1 cellular context compared by ENCODE assay signal in genomic region chr17:45430738-45431530, GRCh38.
TF ChIP-seq lines count a peak whose summit lies in the region.

No MANE protein-coding gene starts in this region.

TF ChIP-seq in HepG2, 621 proteins besides CTCF, POLR2A, EP300 and RAD21 (continued from another document and continues in another):
- 0 out of 2 replicates have a peak, but pooled peaks have one; percentile 8 for TF ChIP-seq FOXP4 (CRISPR knock-in tag; IDR thresholded peaks at IDR 0.05)
- TF ChIP-seq ZNF687 (CRISPR knock-in tag; IDR thresholded peaks at IDR 0.05) = peak; percentile 76
- no peak for TF ChIP-seq ZFP36L1 (CRISPR knock-in tag; IDR thresholded peaks at IDR 0.05)
- TF ChIP-seq THAP9 (CRISPR knock-in tag; IDR thresholded peaks at IDR 0.05; ENCODE audit: borderline replicate concordance) = peak; percentile 36; the same call in 1 of the 2 replicates
- no peak for TF ChIP-seq PCBP2 (optimal IDR thresholded peaks at IDR 0.05; ENCODE audit: low read depth, low read length, poor library complexity, severe bottlenecking)
- TF ChIP-seq ZNF558 (CRISPR knock-in tag; IDR thresholded peaks at IDR 0.05; ENCODE audit: borderline replicate concordance) = 0 out of 2 replicates have a peak, but pooled peaks have one; percentile 8
- TF ChIP-seq PITX1 (CRISPR knock-in tag; IDR thresholded peaks at IDR 0.05) = no peak
- peak; percentile 55; the same call in 1 of the 2 replicates for TF ChIP-seq GLI4 (CRISPR knock-in tag; IDR thresholded peaks at IDR 0.05; ENCODE audit: borderline replicate concordance)
- no peak for TF ChIP-seq PAXIP1 (CRISPR knock-in tag; conservative IDR thresholded peaks at IDR 0.05)
- 0 out of 2 replicates have a peak, but pooled peaks have one; percentile 61 for TF ChIP-seq NRL (CRISPR knock-in tag; IDR thresholded peaks at IDR 0.05; ENCODE audit: borderline replicate concordance)
- no peak for TF ChIP-seq ZNF646 (CRISPR knock-in tag; IDR thresholded peaks at IDR 0.05)
- 0 out of 2 replicates have a peak, but pooled peaks have one; percentile 3 for TF ChIP-seq ZNF83 (CRISPR knock-in tag; IDR thresholded peaks at IDR 0.05; ENCODE audit: borderline replicate concordance)
- TF ChIP-seq ARNT (IDR thresholded peaks at IDR 0.05) = no peak
- no peak; the same call in 1 of the 2 replicates for TF ChIP-seq CHD4 (IDR thresholded peaks at IDR 0.05; ENCODE audit: borderline replicate concordance, low read length)
- peak; percentile 59; the same call in 1 of the 2 replicates for TF ChIP-seq ZNF768 (CRISPR knock-in tag; IDR thresholded peaks at IDR 0.05)
- TF ChIP-seq PHF21A (CRISPR knock-in tag; IDR thresholded peaks at IDR 0.05) = peak; percentile 49; the same call in 1 of the 2 replicates
- peak; percentile 16; the same call in 1 of the 2 replicates for TF ChIP-seq KAT8 (CRISPR knock-in tag; IDR thresholded peaks at IDR 0.05)
- no peak for TF ChIP-seq ZNF275 (CRISPR knock-in tag; IDR thresholded peaks at IDR 0.05; ENCODE audit: borderline replicate concordance)
- TF ChIP-seq ZNF280B (CRISPR knock-in tag; IDR thresholded peaks at IDR 0.05; ENCODE audit: borderline replicate concordance) = peak; percentile 38; the same call in 1 of the 2 replicates
- no peak for TF ChIP-seq FOXK2 (IDR thresholded peaks at IDR 0.05)
- TF ChIP-seq ZSCAN29 (CRISPR knock-in tag; conservative IDR thresholded peaks at IDR 0.05) = 0 out of 2 replicates have a peak, but pooled peaks have one; percentile 1
- TF ChIP-seq ZNF33B (CRISPR knock-in tag; IDR thresholded peaks at IDR 0.05) = peak; percentile 61; the same call in 1 of the 2 replicates
- TF ChIP-seq HNF1B (CRISPR knock-in tag; IDR thresholded peaks at IDR 0.05) = 0 out of 2 replicates have a peak, but pooled peaks have one; percentile 8
- peak; percentile 20; the same call in 1 of the 2 replicates for TF ChIP-seq ETV5 (CRISPR knock-in tag; IDR thresholded peaks at IDR 0.05; ENCODE audit: borderline replicate concordance)
- TF ChIP-seq GABPA (IDR thresholded peaks at IDR 0.05; ENCODE audit: low read depth, low read length) = peak; percentile 50; the same call in 1 of the 2 replicates
- TF ChIP-seq GABPA (CRISPR knock-in tag; IDR thresholded peaks at IDR 0.05; ENCODE audit: low read depth) = peak; percentile 70
